Comparison of ENCODE assay signal across 1 cellular context in the genomic region with DNA sequence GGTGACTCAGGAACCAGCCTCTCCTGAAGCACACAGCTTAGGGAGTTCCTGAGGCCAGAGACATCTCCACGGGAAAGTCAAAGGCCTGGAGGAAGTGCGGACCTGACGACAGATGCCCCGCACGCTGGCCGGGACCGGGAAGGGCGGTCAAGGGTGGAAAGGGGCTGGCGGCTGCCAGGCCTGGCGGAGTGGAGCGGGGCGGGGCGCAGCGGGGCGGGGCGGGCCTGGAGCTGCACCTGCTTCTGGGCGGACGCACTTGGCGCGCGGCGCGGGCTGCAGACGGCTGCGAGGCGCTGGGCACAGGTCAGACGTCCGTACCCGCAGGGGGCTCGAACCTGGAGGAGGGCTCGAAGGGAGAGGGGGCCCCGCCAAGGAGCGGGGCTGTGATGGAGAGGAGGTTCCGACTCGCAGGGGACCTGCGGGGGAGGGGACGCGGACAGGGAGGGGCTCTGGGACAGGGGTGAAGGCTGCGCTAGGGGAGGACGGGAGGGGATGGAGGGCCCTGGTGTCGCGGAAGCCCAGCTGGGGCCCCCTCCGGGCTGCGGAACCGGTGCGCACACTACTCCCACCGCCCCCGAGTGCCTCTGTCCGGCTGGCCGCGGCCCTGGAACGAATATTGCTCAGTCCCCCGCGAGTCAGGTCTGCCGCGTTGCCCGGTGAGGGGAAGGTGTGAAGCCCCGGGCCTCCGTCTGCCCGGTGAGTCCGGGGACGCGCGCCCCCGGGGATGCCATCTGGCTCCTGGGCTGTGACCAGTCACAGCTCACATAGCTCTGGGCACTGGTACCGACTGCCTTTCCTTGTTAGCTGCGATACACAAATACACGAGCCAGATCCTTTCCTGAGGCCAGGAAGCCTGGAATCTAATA.
TF ChIP-seq lines count a peak whose summit lies in the region.

Gene TMEM45B, plus strand, starts transcription at position 253 of the 866 bp plus-strand sequence. CDS start 36,635 bp downstream, outside the sequence.

TF ChIP-seq in HepG2, 621 proteins besides CTCF, POLR2A, EP300 and RAD21 (continued from another document and continues in another):
- TF ChIP-seq HNF1A (IDR thresholded peaks at IDR 0.05; ENCODE audit: low read depth) (no peak), HNF1A (CRISPR knock-in tag; IDR thresholded peaks at IDR 0.05; ENCODE audit: borderline replicate concordance) (no peak), ZBTB20 (CRISPR knock-in tag; IDR thresholded peaks at IDR 0.05; ENCODE audit: borderline replicate concordance, low read depth) (peak; percentile 64; the same call in 1 of the 2 replicates), ZNF589 (CRISPR knock-in tag; conservative IDR thresholded peaks at IDR 0.05) (no peak), ZNF17 (CRISPR knock-in tag; IDR thresholded peaks at IDR 0.05) (no peak), FOXM1 (CRISPR knock-in tag; IDR thresholded peaks at IDR 0.05) (no peak), ZNF563 (CRISPR knock-in tag; IDR thresholded peaks at IDR 0.05) (peak; percentile 83; the same call in 1 of the 2 replicates), MIXL1 (CRISPR knock-in tag; IDR thresholded peaks at IDR 0.05) (no peak), ZMYM3 (CRISPR knock-in tag; IDR thresholded peaks at IDR 0.05) (no peak), ZNF180 (CRISPR knock-in tag; IDR thresholded peaks at IDR 0.05; ENCODE audit: borderline replicate concordance, low read depth) (no peak), CBX1 (IDR thresholded peaks at IDR 0.05; ENCODE audit: low read depth) (no peak), ZNF10 (CRISPR knock-in tag; IDR thresholded peaks at IDR 0.05; ENCODE audit: borderline replicate concordance, low read depth) (no peak), ZNF703 (CRISPR knock-in tag; IDR thresholded peaks at IDR 0.05; ENCODE audit: borderline replicate concordance) (no peak), ZFP1 (CRISPR knock-in tag; IDR thresholded peaks at IDR 0.05) (no peak), IKZF1 (IDR thresholded peaks at IDR 0.05) (no peak), MAFF (IDR thresholded peaks at IDR 0.05; ENCODE audit: low read depth, low read length) (no peak), STAG1 (CRISPR knock-in tag; IDR thresholded peaks at IDR 0.05) (no peak), MYC (CRISPR knock-in tag; IDR thresholded peaks at IDR 0.05; ENCODE audit: borderline replicate concordance) (no peak), ZNF501 (CRISPR knock-in tag; IDR thresholded peaks at IDR 0.05) (no peak), TCF7 (IDR thresholded peaks at IDR 0.05; ENCODE audit: low read depth) (no peak), ETV5 (CRISPR knock-in tag; IDR thresholded peaks at IDR 0.05; ENCODE audit: borderline replicate concordance) (peak; percentile 15; the same call in 1 of the 2 replicates), ZNF224 (CRISPR knock-in tag; IDR thresholded peaks at IDR 0.05) (no peak), NONO (IDR thresholded peaks at IDR 0.05) (no peak), NONO (CRISPR knock-in tag; conservative IDR thresholded peaks at IDR 0.05) (no peak; the same call in 1 of the 2 replicates), ATF7 (IDR thresholded peaks at IDR 0.05) (no peak), ATF7 (CRISPR knock-in tag; IDR thresholded peaks at IDR 0.05) (no peak), SMARCE1 (IDR thresholded peaks at IDR 0.05; ENCODE audit: borderline replicate concordance) (no peak), GMEB2 (CRISPR knock-in tag; IDR thresholded peaks at IDR 0.05; ENCODE audit: low read depth) (no peak), CAMTA2 (CRISPR knock-in tag; IDR thresholded peaks at IDR 0.05; ENCODE audit: borderline replicate concordance) (no peak), ZNF605 (CRISPR knock-in tag; IDR thresholded peaks at IDR 0.05) (no peak), ZNF121 (CRISPR knock-in tag; IDR thresholded peaks at IDR 0.05) (peak; percentile 48; the same call in 1 of the 2 replicates), SAFB2 (CRISPR knock-in tag; IDR thresholded peaks at IDR 0.05; ENCODE audit: borderline replicate concordance, low read depth) (peak; percentile 33; the same call in 1 of the 2 replicates), CENPT (CRISPR knock-in tag; IDR thresholded peaks at IDR 0.05; ENCODE audit: low read depth) (no peak), ZNF747 (CRISPR knock-in tag; IDR thresholded peaks at IDR 0.05; ENCODE audit: borderline replicate concordance) (no peak), CREB3 (CRISPR knock-in tag; IDR thresholded peaks at IDR 0.05) (no peak), TFDP2 (CRISPR knock-in tag; IDR thresholded peaks at IDR 0.05) (no peak), NFRKB (IDR thresholded peaks at IDR 0.05) (no peak), SALL1 (CRISPR knock-in tag; IDR thresholded peaks at IDR 0.05) (no peak), ZNF674 (CRISPR knock-in tag; IDR thresholded peaks at IDR 0.05; ENCODE audit: low read depth) (no peak), ZFP41 (CRISPR knock-in tag; IDR thresholded peaks at IDR 0.05; ENCODE audit: borderline replicate concordance) (no peak), NCOA5 (CRISPR knock-in tag; IDR thresholded peaks at IDR 0.05) (no peak), SIN3B (IDR thresholded peaks at IDR 0.05; ENCODE audit: low read length) (no peak), GZF1 (CRISPR knock-in tag; IDR thresholded peaks at IDR 0.05) (peak; percentile 70; the same call in 1 of the 2 replicates), SKI (IDR thresholded peaks at IDR 0.05; ENCODE audit: partially characterized antibody) (no peak), MAF1 (CRISPR knock-in tag; IDR thresholded peaks at IDR 0.05; ENCODE audit: borderline replicate concordance) (no peak)
- TF ChIP-seq, protein P1, sequence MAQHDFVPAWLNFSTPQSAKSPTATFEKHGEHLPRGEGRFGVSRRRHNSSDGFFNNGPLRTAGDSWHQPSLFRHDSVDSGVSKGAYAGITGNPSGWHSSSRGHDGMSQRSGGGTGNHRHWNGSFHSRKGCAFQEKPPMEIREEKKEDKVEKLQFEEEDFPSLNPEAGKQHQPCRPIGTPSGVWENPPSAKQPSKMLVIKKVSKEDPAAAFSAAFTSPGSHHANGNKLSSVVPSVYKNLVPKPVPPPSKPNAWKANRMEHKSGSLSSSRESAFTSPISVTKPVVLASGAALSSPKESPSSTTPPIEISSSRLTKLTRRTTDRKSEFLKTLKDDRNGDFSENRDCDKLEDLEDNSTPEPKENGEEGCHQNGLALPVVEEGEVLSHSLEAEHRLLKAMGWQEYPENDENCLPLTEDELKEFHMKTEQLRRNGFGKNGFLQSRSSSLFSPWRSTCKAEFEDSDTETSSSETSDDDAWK (CRISPR knock-in tag; IDR thresholded peaks at IDR 0.05): no peak
- TF ChIP-seq, protein P2, sequence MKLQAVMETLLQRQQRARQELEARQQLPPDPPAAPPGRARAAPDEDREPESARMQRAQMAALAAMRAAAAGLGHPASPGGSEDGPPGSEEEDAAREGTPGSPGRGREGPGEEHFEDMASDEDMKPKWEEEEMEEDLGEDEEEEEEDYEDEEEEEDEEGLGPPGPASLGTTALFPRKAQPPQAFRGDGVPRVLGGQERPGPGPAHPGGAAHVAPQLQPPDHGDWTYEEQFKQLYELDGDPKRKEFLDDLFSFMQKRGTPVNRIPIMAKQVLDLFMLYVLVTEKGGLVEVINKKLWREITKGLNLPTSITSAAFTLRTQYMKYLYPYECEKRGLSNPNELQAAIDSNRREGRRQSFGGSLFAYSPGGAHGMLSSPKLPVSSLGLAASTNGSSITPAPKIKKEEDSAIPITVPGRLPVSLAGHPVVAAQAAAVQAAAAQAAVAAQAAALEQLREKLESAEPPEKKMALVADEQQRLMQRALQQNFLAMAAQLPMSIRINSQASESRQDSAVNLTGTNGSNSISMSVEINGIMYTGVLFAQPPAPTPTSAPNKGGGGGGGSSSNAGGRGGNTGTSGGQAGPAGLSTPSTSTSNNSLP (IDR thresholded peaks at IDR 0.05; ENCODE audit: low read depth, low read length): no peak
- TF ChIP-seq, protein P3, sequence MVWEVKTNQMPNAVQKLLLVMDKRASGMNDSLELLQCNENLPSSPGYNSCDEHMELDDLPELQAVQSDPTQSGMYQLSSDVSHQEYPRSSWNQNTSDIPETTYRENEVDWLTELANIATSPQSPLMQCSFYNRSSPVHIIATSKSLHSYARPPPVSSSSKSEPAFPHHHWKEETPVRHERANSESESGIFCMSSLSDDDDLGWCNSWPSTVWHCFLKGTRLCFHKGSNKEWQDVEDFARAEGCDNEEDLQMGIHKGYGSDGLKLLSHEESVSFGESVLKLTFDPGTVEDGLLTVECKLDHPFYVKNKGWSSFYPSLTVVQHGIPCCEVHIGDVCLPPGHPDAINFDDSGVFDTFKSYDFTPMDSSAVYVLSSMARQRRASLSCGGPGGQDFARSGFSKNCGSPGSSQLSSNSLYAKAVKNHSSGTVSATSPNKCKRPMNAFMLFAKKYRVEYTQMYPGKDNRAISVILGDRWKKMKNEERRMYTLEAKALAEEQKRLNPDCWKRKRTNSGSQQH (CRISPR knock-in tag; IDR thresholded peaks at IDR 0.05; ENCODE audit: low read depth): no peak
- TF ChIP-seq, protein P4, sequence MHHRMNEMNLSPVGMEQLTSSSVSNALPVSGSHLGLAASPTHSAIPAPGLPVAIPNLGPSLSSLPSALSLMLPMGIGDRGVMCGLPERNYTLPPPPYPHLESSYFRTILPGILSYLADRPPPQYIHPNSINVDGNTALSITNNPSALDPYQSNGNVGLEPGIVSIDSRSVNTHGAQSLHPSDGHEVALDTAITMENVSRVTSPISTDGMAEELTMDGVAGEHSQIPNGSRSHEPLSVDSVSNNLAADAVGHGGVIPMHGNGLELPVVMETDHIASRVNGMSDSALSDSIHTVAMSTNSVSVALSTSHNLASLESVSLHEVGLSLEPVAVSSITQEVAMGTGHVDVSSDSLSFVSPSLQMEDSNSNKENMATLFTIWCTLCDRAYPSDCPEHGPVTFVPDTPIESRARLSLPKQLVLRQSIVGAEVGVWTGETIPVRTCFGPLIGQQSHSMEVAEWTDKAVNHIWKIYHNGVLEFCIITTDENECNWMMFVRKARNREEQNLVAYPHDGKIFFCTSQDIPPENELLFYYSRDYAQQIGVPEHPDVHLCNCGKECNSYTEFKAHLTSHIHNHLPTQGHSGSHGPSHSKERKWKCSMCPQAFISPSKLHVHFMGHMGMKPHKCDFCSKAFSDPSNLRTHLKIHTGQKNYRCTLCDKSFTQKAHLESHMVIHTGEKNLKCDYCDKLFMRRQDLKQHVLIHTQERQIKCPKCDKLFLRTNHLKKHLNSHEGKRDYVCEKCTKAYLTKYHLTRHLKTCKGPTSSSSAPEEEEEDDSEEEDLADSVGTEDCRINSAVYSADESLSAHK (CRISPR knock-in tag; IDR thresholded peaks at IDR 0.05; ENCODE audit: borderline replicate concordance): no peak
